In genomic region chr19:19063183-19064097, GRCh38 we compare ENCODE assay signal across 8 cellular contexts. TPM values are rescaled to one million over a fixed set of nuclear protein-coding genes. Genes with fewer than 3 reads are reported as not detected.
DNase-seq lines count a peak whose midpoint lies in the region; ATAC-seq lines count a peak whose summit lies in the region.

Gene SLC25A42, plus strand, starts transcription at chr19:19063994. Its CDS starts 32,131 bp downstream, at chr19:19096125.

- no peaks in the 10 kb centered on the region for H3K27me3 ChIP-seq in effector memory CD4-positive, alpha-beta T cell (replicated peaks; ENCODE audit: control insufficient read depth, insufficient read depth, low read length, poor library complexity, severe bottlenecking)

- peak within 1 kb of the TSS; percentile 70 for H3K4me3 ChIP-seq in effector memory CD4-positive, alpha-beta T cell (ENCODE audit: insufficient read depth, low read depth, low read length, poor library complexity, severe bottlenecking)

- H3K9me3 ChIP-seq in effector memory CD4-positive, alpha-beta T cell (ENCODE audit: control insufficient read depth, low read length), result no peaks in the 10 kb centered on the region

- peak; percentile 80 for ATAC-seq in GM21360 (IDR thresholded peaks at IDR 0.05; ENCODE audit: unreplicated experiment)

- H3K27ac ChIP-seq in effector memory CD4-positive, alpha-beta T cell (ENCODE audit: insufficient read depth, low read length, poor library complexity, severe bottlenecking), result peak within 1 kb of the TSS; percentile 69

- H3K4me1 ChIP-seq in effector memory CD4-positive, alpha-beta T cell (ENCODE audit: control insufficient read depth, insufficient read depth, low read length, poor library complexity, severe bottlenecking), result peaks cover 19% of the 10 kb centered on the region

- no peaks in the 10 kb centered on the region for H3K36me3 ChIP-seq in effector memory CD4-positive, alpha-beta T cell (ENCODE audit: control insufficient read depth, insufficient read depth, low read length)

- DNase-seq in CMK (ENCODE audit: low read depth) (peak; percentile 95), HT1080 (ENCODE audit: low read depth) (peak; percentile 99), NOMO-1 treated with DMSO at 0.1 percent for 48 hours (lab: John Stamatoyannopoulos, UW; ENCODE audit: unreplicated experiment) (peak; percentile 99), medulla oblongata (ENCODE audit: extremely low spot score) (peak; percentile 100)
- DNase-seq in activated CD8-positive, alpha-beta memory T cell treated with anti-CD3 and anti-CD28 coated beads for 4 hours (ENCODE audit: low read depth in 2 of 2), result peak; percentile 97 to 98
- DNase-seq in effector memory CD4-positive, alpha-beta T cell, result peak; percentile 97 to 100 (median 98)
- DNase-seq in stimulated activated CD8-positive, alpha-beta memory T cell treated with anti-CD3 and anti-CD28 coated beads, Interleukin-12 subunit alpha, Interleukin-12 subunit beta, amount 100 ng/mL, for 1 hour (ENCODE audit: low read depth), result peak; percentile 95

RNA-seq across cellular contexts. Expression of gene SLC25A42, which starts in this region (rescaled TPM):
- 0.37 and 0.56 TPM in 2 replicates for total RNA-seq in HT1080 (2014; rRNA removed; shearing (Covaris generic))
- 1.3 TPM in 2 replicates for polyA plus RNA-seq in HT1080 (2015; cell fraction: cytosol; rRNA removed)
- 2.2 and 2.3 TPM in 2 replicates for polyA plus RNA-seq in HT1080 (2015; cell fraction: nucleus; rRNA removed)

Comparison
In these comparisons a context has a peak if more than half of its experiments do, and no peak if none do; other contexts are left out.
1. Peak in every context shown above with its lines: DNase-seq, ATAC-seq, H3K4me3 ChIP-seq and H3K27ac ChIP-seq.